10 cellular contexts compared by ENCODE assay signal in the genomic region with DNA sequence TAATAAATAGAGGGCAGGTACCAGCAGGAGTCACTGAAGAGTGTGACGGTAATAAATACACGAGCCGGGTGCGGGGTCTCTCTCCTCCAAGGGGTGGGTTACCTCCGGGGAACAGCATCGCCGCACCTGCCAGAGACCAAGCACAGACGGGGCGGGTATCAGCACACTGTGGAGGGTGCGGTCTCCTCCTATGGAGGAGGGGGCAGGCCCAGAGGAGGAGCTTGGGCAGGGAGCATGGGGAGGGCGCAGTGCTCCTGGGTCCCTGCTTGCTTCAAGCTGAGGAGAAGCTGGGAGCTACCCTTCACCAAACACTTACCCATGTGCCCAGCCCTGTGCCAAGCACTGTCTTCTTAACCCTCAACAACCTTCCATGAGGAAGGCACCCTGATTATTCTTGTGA. TPM values are rescaled to one million over a fixed set of nuclear protein-coding genes. Genes with fewer than 3 reads are reported as not detected.
DNase-seq lines count a peak whose midpoint lies in the region; ATAC-seq and TF ChIP-seq lines count a peak whose summit lies in the region.
"Had no signal": no experiment of that assay in that cellular context is flagged by ENCODE, and none has a peak within 500 bp of the region (broad histone marks: within the 10 kb centered on the region; RNA-seq: fewer than 3 reads in every experiment).

No MANE protein-coding gene starts in this region.

- intact Hi-C loops in heart left ventricle (cut with DNase I) (loop anchor here in 5 of 10 donors (5.0 to 10.0 kb wide), 4 partner anchors 62 to 142 kb away; a partner anchor contains a TSS), left ventricle myocardium superior (cut with micrococcal nuclease) (loop anchor here (10.0 kb wide), 2 partner anchors 72 to 132 kb away; no protein-coding TSS in a partner anchor), OCI-LY7 (cut with micrococcal nuclease; ENCODE audit: unreplicated experiment) (no loop called here), transverse colon (cut with DNase I; ENCODE audit: low total_unique reads) (no loop called here), testis (cut with DNase I; ENCODE audit: low total_unique reads) (loop anchor here (10.0 kb wide), 1 partner anchor 122 kb away; a partner anchor contains a TSS)

- no peaks in the 10 kb centered on the region for H3K36me3 Mint-ChIP-seq in immature natural killer cell

- CTCF ChIA-PET in OCI-LY7 (lab: Charles Lee; ENCODE audit: unreplicated experiment) = interaction anchor here (1.1 to 1.4 kb wide), 4 partner anchors 20 to 145 kb away, joined by 3 to 4 read pairs (median 3); a partner anchor contains a TSS

- peaks cover 0 to 33% (median 15%) of the 10 kb centered on the region in 9 donors for H3K36me3 ChIP-seq in heart left ventricle
- no peaks in the 10 kb centered on the region for H3K36me3 ChIP-seq in OCI-LY7 (ENCODE audit: insufficient read depth, low read length)
- H3K36me3 ChIP-seq in transverse colon = no peaks in the 10 kb centered on the region
- H3K36me3 ChIP-seq in testis (ENCODE audit: low read depth, missing control alignments) = no peaks in the 10 kb centered on the region

- TF ChIP-seq CTCF in heart left ventricle (IDR thresholded peaks at IDR 0.05) (no peak), OCI-LY7 (conservative IDR thresholded peaks at IDR 0.05; ENCODE audit: low read length) (0 out of 2 replicates have a peak, but pooled peaks have one; percentile 28), transverse colon (IDR thresholded peaks at IDR 0.05) (no peak), testis (IDR thresholded peaks at IDR 0.05) (no peak)

- peaks cover 0 to 69% (median 52%) of the 10 kb centered on the region in 12 donors for H3K4me1 ChIP-seq in heart left ventricle
- peaks cover 69% of the 10 kb centered on the region for H3K4me1 ChIP-seq in OCI-LY7 (ENCODE audit: insufficient read depth, low read length, poor library complexity, severe bottlenecking)
- peaks cover 5 to 40% (median 22%) of the 10 kb centered on the region in 4 donors for H3K4me1 ChIP-seq in transverse colon
- H3K4me1 ChIP-seq in testis = peaks cover 28% of the 10 kb centered on the region

- H3K27me3 Mint-ChIP-seq in immature natural killer cell (ENCODE audit: low read depth in 3 of 3) = peaks cover 0 to 6% (median 3%) of the 10 kb centered on the region in 3 donors

- H3K4me3 Mint-ChIP-seq in immature natural killer cell = peak overlapping the region; percentile 27 to 84 (median 57)
- H3K4me3 Mint-ChIP-seq: endodermal cell had no signal

- TF ChIP-seq EP300 in transverse colon (IDR thresholded peaks at IDR 0.05; ENCODE audit: low read depth) = no peak

- peak overlapping the region; percentile 60 to 95 (median 92) for H3K27ac Mint-ChIP-seq in immature natural killer cell

- peaks cover 41 to 58% of the 10 kb centered on the region in 2 donors for H3K4me1 Mint-ChIP-seq in immature natural killer cell

- H4K20me1 ChIP-seq in OCI-LY7 (ENCODE audit: insufficient read depth, low read length) = no peaks in the 10 kb centered on the region

- DNase-seq in heart left ventricle = peak in 1 of 5 donors; percentile 63
- DNase-seq in left ventricle myocardium superior = no peak
- DNase-seq in OCI-LY7 (ENCODE audit: low spot score) = no peak
- DNase-seq in immature natural killer cell = no peak
- DNase-seq in transverse colon = no peak
- no peak for DNase-seq in epidermal melanocyte (ENCODE audit: insufficient read length, low spot score)
- no peak for DNase-seq in testis
- no peak for DNase-seq in NCI-H524 (lab: John Stamatoyannopoulos, UW)
- DNase-seq: endodermal cell, NCI-H526 treated with DMSO at 0.1 percent for 48 hours had no signal

- WGBS in heart left ventricle, 4 donors = 91 to 93% (median 92%) methylated on average over 10 to 11 of the region's 11 CpGs
- 87% methylated on average over 11 of the region's 11 CpGs; no CpG with 5 or more reads in 1 of the 2 donors for WGBS in transverse colon (ENCODE audit: low coverage in 1 of 2), 2 donors
- 90 to 91% methylated on average over 11 of the region's 11 CpGs for WGBS in testis, 2 donors

- H3K27ac ChIP-seq in heart left ventricle = peak overlapping the region; percentile 59 to 94 (median 83)
- H3K27ac ChIP-seq in OCI-LY7 (ENCODE audit: low read depth, low read length, poor library complexity, severe bottlenecking) = peak overlapping the region; percentile 84
- H3K27ac ChIP-seq in transverse colon = peak overlapping the region; percentile 72 to 84 (median 80)
- H3K27ac ChIP-seq in testis = peak overlapping the region in 1 of 2 donors; percentile 76

- TF ChIP-seq POLR2A in heart left ventricle (IDR thresholded peaks at IDR 0.05) = no peak
- no peak for TF ChIP-seq POLR2A in transverse colon (IDR thresholded peaks at IDR 0.05)
- no peak for TF ChIP-seq POLR2A in testis (IDR thresholded peaks at IDR 0.05)

- H3K9me3 ChIP-seq in heart left ventricle = no peaks in the 10 kb centered on the region
- H3K9me3 ChIP-seq in OCI-LY7 (ENCODE audit: low read length) = no peaks in the 10 kb centered on the region
- H3K9me3 ChIP-seq in transverse colon = no peaks in the 10 kb centered on the region
- no peaks in the 10 kb centered on the region for H3K9me3 ChIP-seq in testis

- H3K9me3 Mint-ChIP-seq in immature natural killer cell = no peaks in the 10 kb centered on the region
- H3K9me3 Mint-ChIP-seq: endodermal cell had no signal

- H3K27me3 ChIP-seq in heart left ventricle (no peaks in the 10 kb centered on the region), transverse colon (no peaks in the 10 kb centered on the region), testis (no peaks in the 10 kb centered on the region)

- H3K4me3 ChIP-seq in heart left ventricle (peak overlapping the region in 1 of 12 donors; percentile 41), OCI-LY7 (ENCODE audit: low read depth, low read length, poor library complexity, severe bottlenecking) (peak overlapping the region; percentile 62), transverse colon (no peak overlapping the region), testis (no peak overlapping the region)

- H3K79me2 ChIP-seq in OCI-LY7 (ENCODE audit: insufficient read depth, low read depth, low read length) = no peaks in the 10 kb centered on the region

- no peak for ATAC-seq in heart left ventricle
- no peak for ATAC-seq in left ventricle myocardium superior

- in situ Hi-C loops in transverse colon (cut with MboI; ENCODE audit: low pct_ligation_motif_present in 1 of 4, low pct_unique_long_range_greater_than_20kb in 1 of 4, low sequenced_read_pairs in 3 of 4) = loop anchor here in 3 of 4 donors (10.0 to 25.0 kb wide), 3 partner anchors 132 to 145 kb away; no protein-coding TSS in a partner anchor

- POLR2A ChIA-PET in OCI-LY7 (lab: Charles Lee) = interaction anchor here (0.6 to 2.9 kb wide), 9 partner anchors 11 to 552 kb away, joined by 3 to 18 read pairs (median 4); a partner anchor contains a TSS

- peak overlapping the region; percentile 80 for H3K4me2 ChIP-seq in OCI-LY7 (ENCODE audit: low read length)

- H3K9me2 ChIP-seq in OCI-LY7 (ENCODE audit: insufficient read depth, low read length) = no peaks in the 10 kb centered on the region

- peak overlapping the region; percentile 64; the same call in 1 of the 2 replicates for H2AFZ ChIP-seq in OCI-LY7 (ENCODE audit: low read length)

- BruUV-seq in OCI-LY7 (replicated peaks; lab: Mats Ljungman, UMichigan) = no TSS peak

RNA-seq across cellular contexts. Expression of a gene that starts 12.8 kb away (rescaled TPM):
- total RNA-seq in heart left ventricle (10 to 100 TPM in 2 of 9 donors, 1 to 10 TPM in 7; 4.1 to 30.4 (median 5.9) TPM), left ventricle myocardium superior (4.9 TPM), OCI-LY7 (2022) (0.19 TPM in 1 of 2 replicates, not detected in the other), transverse colon (10 to 100 TPM in 2 of 4 donors, 1 to 10 TPM in 1, not detected in 1; 9.7 to 10.5 (median 10.1) TPM), testis (10 to 100 TPM in 1 of 2 donors, 1 to 10 TPM in 1; 6.5 to 11.5 TPM)
- polyA plus RNA-seq in heart left ventricle (1 to 10 TPM; 5.0 to 9.7 TPM), immature natural killer cell (under 1 TPM in 2 of 3 donors, not detected in 1; 0.06 to 0.07 TPM), testis (ENCODE audit: insufficient read depth, low read depth, low replicate concordance) (5.4 TPM)
- total RNA-seq in OCI-LY7 (2014; rRNA removed; shearing (Covaris generic)) = 0.09 and 0.13 TPM in 2 replicates

RNA-seq across cellular contexts. Expression of a gene that starts 19.5 kb away (rescaled TPM):
- total RNA-seq in heart left ventricle = 10 to 100 TPM in 8 of 9 donors, 1 to 10 TPM in 1; 8.3 to 26.8 (median 17.8) TPM
- 10 to 100 TPM; 12.0 to 18.6 TPM for polyA plus RNA-seq in heart left ventricle
- total RNA-seq in left ventricle myocardium superior = 18.6 TPM
- 6.1 and 11.3 TPM in 2 replicates for total RNA-seq in OCI-LY7 (2014; rRNA removed; shearing (Covaris generic))
- 14.0 and 15.3 TPM in 2 replicates for total RNA-seq in OCI-LY7 (2022)
- polyA plus RNA-seq in immature natural killer cell = 1 to 10 TPM in 1 of 3 donors, under 1 TPM in 1, not detected in 1; 0.34 to 1.3 TPM
- total RNA-seq in transverse colon = 10 to 100 TPM in 1 of 4 donors, 1 to 10 TPM in 2, not detected in 1; 6.4 to 54.1 (median 9.3) TPM
- 10 to 100 TPM; 22.5 to 22.9 TPM for total RNA-seq in testis
- polyA plus RNA-seq in testis (ENCODE audit: insufficient read depth, low read depth, low replicate concordance) = 41.8 TPM

Comparison
In these comparisons a context has a peak if more than half of its experiments do, and no peak if none do; other contexts are left out.
1. intact Hi-C loops: an anchor here in left ventricle myocardium superior (10.0 kb wide) and testis (10.0 kb wide); none called in OCI-LY7 and transverse colon.